8 cellular contexts compared by ENCODE assay signal in genomic region chr19:2507109-2507508, GRCh38. TPM values are rescaled to one million over a fixed set of nuclear protein-coding genes. Genes with fewer than 3 reads are reported as not detected.
A peak's percentile ranks its signal among the peaks of the same experiment; 100 is the strongest.
DNase-seq lines count a peak whose midpoint lies in the region; ATAC-seq, FAIRE-seq and TF ChIP-seq lines count a peak whose summit lies in the region.

No MANE protein-coding gene starts in this region.

- H3K4me1 ChIP-seq in endothelial cell of umbilical vein (ENCODE audit: control insufficient read depth, extremely low read depth, insufficient read depth, low read length), result peaks cover 8% of the 10 kb centered on the region

- no peak overlapping the region for H3K4me3 ChIP-seq in Jurkat, Clone E6-1 (ENCODE audit: low read length)
- no peak overlapping the region for H3K4me3 ChIP-seq in endothelial cell of umbilical vein (replicated peaks in 1 of 3; ENCODE audit: insufficient read depth in 1 of 3, low read depth in 1 of 3, low read length in 3 of 3)

- peak overlapping the region; percentile 48 for H2AFZ ChIP-seq in endothelial cell of umbilical vein (ENCODE audit: low read depth, low read length)

- no peaks in the 10 kb centered on the region for H3K27me3 ChIP-seq in endothelial cell of umbilical vein (ENCODE audit: control insufficient read depth in 2 of 2, insufficient read depth in 2 of 2, low read length in 2 of 2)

- peak; percentile 63 for TF ChIP-seq POLR2A in endothelial cell of umbilical vein (IDR thresholded peaks at IDR 0.05; ENCODE audit: low read depth, low read length)

- POLR2A ChIA-PET in endothelial cell of umbilical vein (lab: Charles Lee), result interaction anchor here (0.9 to 2.0 kb wide), 2 partner anchors 26 to 31 kb away, joined by 6 to 21 read pairs; partner anchors contain the start of gene GADD45B

- H3K9ac ChIP-seq in endothelial cell of umbilical vein (replicated peaks; ENCODE audit: extremely low read depth, insufficient read depth, low read length), result peak overlapping the region; percentile 57

- H3K9me1 ChIP-seq in endothelial cell of umbilical vein (replicated peaks; ENCODE audit: control insufficient read depth, extremely low read depth, insufficient read depth, low read length), result no peaks in the 10 kb centered on the region

- peak overlapping the region; percentile 56 for H3K4me2 ChIP-seq in endothelial cell of umbilical vein (ENCODE audit: insufficient read depth, low read length)

- FAIRE-seq in endothelial cell of umbilical vein (lab: Jason Lieb, UNC), result peak; percentile 99

- peak; percentile 14 for DNase-seq in Jurkat, Clone E6-1 (ENCODE audit: low read depth, low spot score)
- peak; percentile 25 for DNase-seq in RPMI8226
- DNase-seq in endothelial cell of umbilical vein (ENCODE audit: low read depth, low spot score), result peak; percentile 93
- DNase-seq in pulmonary artery endothelial cell (ENCODE audit: low read depth, low spot score), result peak; percentile 85
- no peak for DNase-seq in GM19238 (ENCODE audit: insufficient read length, low spot score)
- no peak for DNase-seq in activated CD4-positive, alpha-beta T cell treated with anti-CD3 and anti-CD28 coated beads, Interleukin-2, amount 50 U/mL, for 1 hour

- H4K20me1 ChIP-seq in endothelial cell of umbilical vein (replicated peaks; ENCODE audit: control insufficient read depth, extremely low read depth, insufficient read depth, low read length), result no peaks in the 10 kb centered on the region

- no TSS peak for BruUV-seq in endothelial cell of umbilical vein (replicated peaks; lab: Mats Ljungman, UMichigan)

- no peaks in the 10 kb centered on the region for H3K36me3 ChIP-seq in endothelial cell of umbilical vein (ENCODE audit: control insufficient read depth in 2 of 2, extremely low read depth in 1 of 2, insufficient read depth in 2 of 2, low read length in 2 of 2)

- intact Hi-C loops in endothelial cell of umbilical vein (cut with micrococcal nuclease), result loop anchor here (1.0 to 2.0 kb wide), 4 partner anchors 16 to 72 kb away; partner anchors contain the start of gene GADD45B

- CTCF ChIA-PET in endothelial cell of umbilical vein (lab: Charles Lee), result interaction anchor here (0.8 to 3.8 kb wide), 2 partner anchors 72 to 104 kb away, joined by 3 to 18 read pairs; no protein-coding TSS in a partner anchor

- no peak for TF ChIP-seq CTCF in C4-2B (conservative IDR thresholded peaks at IDR 0.05)
- no peak for TF ChIP-seq CTCF in endothelial cell of umbilical vein (IDR thresholded peaks at IDR 0.05; ENCODE audit: extremely low read depth in 1 of 2, insufficient read depth in 1 of 2, low read depth in 1 of 2, low read length in 2 of 2)

- ATAC-seq in GM19467 (IDR thresholded peaks at IDR 0.05; ENCODE audit: unreplicated experiment), result no peak

- H3K27ac ChIP-seq in C4-2B (peak overlapping the region; percentile 80), endothelial cell of umbilical vein (ENCODE audit: insufficient read depth, low read depth, low read length) (peak overlapping the region; percentile 86)

- dilution Hi-C loops in endothelial cell of umbilical vein (cut with MboI; ENCODE audit: extremely low pct_ligation_motif_present, low sequenced_read_pairs), result no loop called here

- no peaks in the 10 kb centered on the region for H3K79me2 ChIP-seq in endothelial cell of umbilical vein (ENCODE audit: control insufficient read depth, insufficient read depth, low read length)

- no peaks in the 10 kb centered on the region for H3K9me3 ChIP-seq in endothelial cell of umbilical vein (replicated peaks; ENCODE audit: control insufficient read depth, insufficient read depth, low read length)

TF ChIP-seq in endothelial cell of umbilical vein, 7 proteins besides CTCF, POLR2A, EP300 and RAD21:
- no peak for TF ChIP-seq MAX (IDR thresholded peaks at IDR 0.05; ENCODE audit: insufficient read depth, insufficient read length)
- no peak for TF ChIP-seq GATA2 (IDR thresholded peaks at IDR 0.05; ENCODE audit: insufficient read depth, insufficient read length, low read depth, low read length)
- TF ChIP-seq POLR2AphosphoS5 (IDR thresholded peaks at IDR 0.05; ENCODE audit: insufficient read depth, low read depth, low read length), result peak; percentile 87
- peak; percentile 86 for TF ChIP-seq JUN (IDR thresholded peaks at IDR 0.05; ENCODE audit: borderline replicate concordance, insufficient read depth, insufficient read length, low read depth)
- TF ChIP-seq FOS (IDR thresholded peaks at IDR 0.05; ENCODE audit: borderline replicate concordance, insufficient read depth, low read length), result peak; percentile 59
- TF ChIP-seq EZH2 (IDR thresholded peaks at IDR 0.05; ENCODE audit: borderline replicate concordance, low read depth, low read length, severe bottlenecking), result no peak
- TF ChIP-seq MYC (IDR thresholded peaks at IDR 0.05; ENCODE audit: low read depth, low read length), result no peak

RNA-seq across cellular contexts. Expression of gene GADD45B, which starts 31.2 kb away (rescaled TPM):
- polyA plus RNA-seq in Jurkat, Clone E6-1 (2012; ENCODE audit: insufficient read depth, insufficient read length), result 4.1 TPM
- 61.3 and 75.9 TPM in 2 replicates for total RNA-seq in endothelial cell of umbilical vein
- polyA plus RNA-seq in endothelial cell of umbilical vein, result 249 and 267 TPM in 2 replicates
- 162 and 222 TPM in 2 replicates for polyA plus RNA-seq in endothelial cell of umbilical vein (2011; cell fraction: cytosol; rRNA removed)
- polyA plus RNA-seq in endothelial cell of umbilical vein (2011; cell fraction: nucleus; rRNA removed), result 291 and 446 TPM in 2 replicates
- 38.1 and 69.3 TPM in 2 replicates for polyA plus RNA-seq in endothelial cell of umbilical vein (2012)
- polyA minus RNA-seq in endothelial cell of umbilical vein, result 101 and 128 TPM in 2 replicates
- polyA minus RNA-seq in endothelial cell of umbilical vein (2011; cell fraction: cytosol; rRNA and poly(A)+ RNA removed), result 61.3 TPM
- polyA minus RNA-seq in endothelial cell of umbilical vein (2011; cell fraction: nucleus; rRNA and poly(A)+ RNA removed), result 110 and 238 TPM in 2 replicates
- total RNA-seq in pulmonary artery endothelial cell, result 28.4 and 75.6 TPM in 2 replicates

RNA-seq across cellular contexts. Expression of gene LMNB2, which starts 50.4 kb away (rescaled TPM):
- polyA plus RNA-seq in Jurkat, Clone E6-1 (2012; ENCODE audit: insufficient read depth, insufficient read length), result 58.6 TPM
- total RNA-seq in endothelial cell of umbilical vein (147 and 153 TPM in 2 replicates), pulmonary artery endothelial cell (128 and 224 TPM in 2 replicates)
- polyA plus RNA-seq in endothelial cell of umbilical vein, result 176 and 203 TPM in 2 replicates
- 120 and 155 TPM in 2 replicates for polyA plus RNA-seq in endothelial cell of umbilical vein (2011; cell fraction: cytosol; rRNA removed)
- polyA plus RNA-seq in endothelial cell of umbilical vein (2011; cell fraction: nucleus; rRNA removed), result 93.4 and 108 TPM in 2 replicates
- polyA plus RNA-seq in endothelial cell of umbilical vein (2012), result 104 and 106 TPM in 2 replicates
- polyA minus RNA-seq in endothelial cell of umbilical vein, result 116 and 121 TPM in 2 replicates
- 46.2 TPM for polyA minus RNA-seq in endothelial cell of umbilical vein (2011; cell fraction: cytosol; rRNA and poly(A)+ RNA removed)
- polyA minus RNA-seq in endothelial cell of umbilical vein (2011; cell fraction: nucleus; rRNA and poly(A)+ RNA removed), result 22.7 and 25.8 TPM in 2 replicates

Comparison
In these comparisons a context has a peak if more than half of its experiments do, and no peak if none do; other contexts are left out.
1. DNase-seq: peak in Jurkat, Clone E6-1 (single experiment), RPMI8226 (single experiment), endothelial cell of umbilical vein (single experiment) and pulmonary artery endothelial cell (single experiment); none in GM19238 (single experiment) and activated CD4-positive, alpha-beta T cell treated with anti-CD3 and anti-CD28 coated beads, Interleukin-2, amount 50 U/mL, for 1 hour (single experiment).